ENCODE assay signal across 15 cellular contexts in genomic region chr10:65827344-65827743, GRCh38.
"Had no signal": no experiment of that assay in that cellular context is flagged by ENCODE, and none has a peak within 500 bp of the region (broad histone marks: within the 10 kb centered on the region; RNA-seq: fewer than 3 reads in every experiment).

No MANE protein-coding gene starts in this region.

- H3K9me3 ChIP-seq: suprapubic skin had no signal

- H3K27ac Mint-ChIP-seq: activated CD8-positive, alpha-beta memory T cell treated with anti-CD3 and anti-CD28 coated beads, Interleukin-2, amount 10 ng/mL, durations not matched to agents 7 days and 5 days; activated naive CD4-positive, alpha-beta T cell treated with anti-CD3 and anti-CD28 coated beads, Interleukin-2, amount 50 U/mL, for 72 hours; activated T-cell treated with anti-CD3 and anti-CD28 coated beads, Interleukin-2, amount 50 U/mL, for 24 hours; natural killer cell; T-helper 17 cell had no signal

- H3K4me3 ChIP-seq: dorsolateral prefrontal cortex, suprapubic skin had no signal

- FAIRE-seq: endometrium had no signal

- H3K4me3 Mint-ChIP-seq: activated CD8-positive, alpha-beta memory T cell treated with anti-CD3 and anti-CD28 coated beads, Interleukin-2, amount 10 ng/mL, durations not matched to agents 7 days and 5 days; activated T-cell treated with anti-CD3 and anti-CD28 coated beads, Interleukin-2, amount 50 U/mL, for 24 hours; natural killer cell; T-helper 17 cell had no signal

- H3K4me1 Mint-ChIP-seq: activated CD8-positive, alpha-beta memory T cell treated with anti-CD3 and anti-CD28 coated beads, Interleukin-2, amount 10 ng/mL, durations not matched to agents 7 days and 5 days; natural killer cell; T-helper 17 cell had no signal

- H3K27me3 Mint-ChIP-seq: activated CD8-positive, alpha-beta memory T cell treated with anti-CD3 and anti-CD28 coated beads, Interleukin-2, amount 10 ng/mL, durations not matched to agents 7 days and 5 days; activated T-cell treated with anti-CD3 and anti-CD28 coated beads, Interleukin-2, amount 50 U/mL, for 24 hours; T-helper 17 cell had no signal

- H3K27ac ChIP-seq: dorsolateral prefrontal cortex, suprapubic skin had no signal

- H3K36me3 Mint-ChIP-seq: activated CD8-positive, alpha-beta memory T cell treated with anti-CD3 and anti-CD28 coated beads, Interleukin-2, amount 10 ng/mL, durations not matched to agents 7 days and 5 days; activated naive CD4-positive, alpha-beta T cell treated with anti-CD3 and anti-CD28 coated beads, Interleukin-2, amount 50 U/mL, for 72 hours had no signal

- H3K27me3 ChIP-seq: dorsolateral prefrontal cortex, suprapubic skin had no signal

- ATAC-seq: activated CD4-positive, CD25-positive, alpha-beta regulatory T cell treated with anti-CD3 and anti-CD28 coated beads, Interleukin-2, amount 50 U/mL, for 24 hours; activated CD8-positive, alpha-beta memory T cell treated with anti-CD3 and anti-CD28 coated beads, Interleukin-2, amount 10 ng/mL, durations not matched to agents 7 days and 5 days; activated naive CD4-positive, alpha-beta T cell treated with anti-CD3 and anti-CD28 coated beads, Interleukin-2, amount 50 U/mL, for 72 hours; esophagus mucosa; natural killer cell; stimulated activated naive CD8-positive, alpha-beta T cell treated with anti-CD3 and anti-CD28 coated beads, Interleukin-15, Interleukin-2, amounts not matched to agents 100 U/mL and 50 U/mL, for 24 hours; T-helper 17 cell had no signal

- H3K4me1 ChIP-seq: suprapubic skin had no signal

- DNase-seq: activated CD8-positive, alpha-beta memory T cell treated with anti-CD3 and anti-CD28 coated beads, Interleukin-2, amount 10 ng/mL, durations not matched to agents 7 days and 5 days; activated effector memory CD4-positive, alpha-beta T cell treated with Interleukin-2 at 50 U/mL for 16 hours; activated T-cell treated with anti-CD3 and anti-CD28 coated beads, Interleukin-2, amount 50 U/mL, for 24 hours; amniotic stem cell; dorsolateral prefrontal cortex; natural killer cell; stimulated activated CD4-positive, alpha-beta T cell treated with anti-CD3 and anti-CD28 coated beads, Interleukin-4, amount 100 ng/mL, for 1 hour; stimulated activated CD8-positive, alpha-beta memory T cell treated with anti-CD3 and anti-CD28 coated beads, Interleukin-4, amount 100 ng/mL, for 48 hours; stimulated activated naive CD8-positive, alpha-beta T cell treated with anti-CD3 and anti-CD28 coated beads, Interleukin-15, Interleukin-2, amounts not matched to agents 100 U/mL and 50 U/mL, for 24 hours; T-helper 17 cell had no signal

- H3K36me3 ChIP-seq: suprapubic skin had no signal
